ENCODE assay signal across 2 cellular contexts in the genomic region with DNA sequence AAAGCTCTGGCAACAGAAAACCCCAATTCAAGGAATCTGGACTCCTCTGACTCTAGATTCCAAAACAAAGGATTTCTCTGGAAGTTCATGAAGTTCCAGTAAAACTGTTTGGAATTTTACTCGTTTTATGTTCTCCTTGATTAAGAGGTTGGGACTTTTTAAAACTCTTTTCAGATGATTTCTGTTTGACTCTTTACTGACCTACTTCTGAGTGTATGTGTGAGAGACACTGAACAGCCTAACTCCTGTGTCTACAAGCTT.
TF ChIP-seq lines count a peak whose summit lies in the region.

No MANE protein-coding gene starts in this region.

TF ChIP-seq in liver, 16 proteins besides CTCF, POLR2A, EP300 and RAD21:
- TF ChIP-seq, protein P1, sequence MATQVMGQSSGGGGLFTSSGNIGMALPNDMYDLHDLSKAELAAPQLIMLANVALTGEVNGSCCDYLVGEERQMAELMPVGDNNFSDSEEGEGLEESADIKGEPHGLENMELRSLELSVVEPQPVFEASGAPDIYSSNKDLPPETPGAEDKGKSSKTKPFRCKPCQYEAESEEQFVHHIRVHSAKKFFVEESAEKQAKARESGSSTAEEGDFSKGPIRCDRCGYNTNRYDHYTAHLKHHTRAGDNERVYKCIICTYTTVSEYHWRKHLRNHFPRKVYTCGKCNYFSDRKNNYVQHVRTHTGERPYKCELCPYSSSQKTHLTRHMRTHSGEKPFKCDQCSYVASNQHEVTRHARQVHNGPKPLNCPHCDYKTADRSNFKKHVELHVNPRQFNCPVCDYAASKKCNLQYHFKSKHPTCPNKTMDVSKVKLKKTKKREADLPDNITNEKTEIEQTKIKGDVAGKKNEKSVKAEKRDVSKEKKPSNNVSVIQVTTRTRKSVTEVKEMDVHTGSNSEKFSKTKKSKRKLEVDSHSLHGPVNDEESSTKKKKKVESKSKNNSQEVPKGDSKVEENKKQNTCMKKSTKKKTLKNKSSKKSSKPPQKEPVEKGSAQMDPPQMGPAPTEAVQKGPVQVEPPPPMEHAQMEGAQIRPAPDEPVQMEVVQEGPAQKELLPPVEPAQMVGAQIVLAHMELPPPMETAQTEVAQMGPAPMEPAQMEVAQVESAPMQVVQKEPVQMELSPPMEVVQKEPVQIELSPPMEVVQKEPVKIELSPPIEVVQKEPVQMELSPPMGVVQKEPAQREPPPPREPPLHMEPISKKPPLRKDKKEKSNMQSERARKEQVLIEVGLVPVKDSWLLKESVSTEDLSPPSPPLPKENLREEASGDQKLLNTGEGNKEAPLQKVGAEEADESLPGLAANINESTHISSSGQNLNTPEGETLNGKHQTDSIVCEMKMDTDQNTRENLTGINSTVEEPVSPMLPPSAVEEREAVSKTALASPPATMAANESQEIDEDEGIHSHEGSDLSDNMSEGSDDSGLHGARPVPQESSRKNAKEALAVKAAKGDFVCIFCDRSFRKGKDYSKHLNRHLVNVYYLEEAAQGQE (IDR thresholded peaks at IDR 0.05) = peak; percentile 57
- TF ChIP-seq, protein P2, sequence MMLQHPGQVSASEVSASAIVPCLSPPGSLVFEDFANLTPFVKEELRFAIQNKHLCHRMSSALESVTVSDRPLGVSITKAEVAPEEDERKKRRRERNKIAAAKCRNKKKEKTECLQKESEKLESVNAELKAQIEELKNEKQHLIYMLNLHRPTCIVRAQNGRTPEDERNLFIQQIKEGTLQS (IDR thresholded peaks at IDR 0.05) = no peak

TF ChIP-seq in HepG2, 621 proteins besides CTCF, POLR2A, EP300 and RAD21:
- TF ChIP-seq ZNF12 (CRISPR knock-in tag; IDR thresholded peaks at IDR 0.05) (no peak), NFIC (IDR thresholded peaks at IDR 0.05; ENCODE audit: low read length) (no peak), TEAD3 (CRISPR knock-in tag; optimal IDR thresholded peaks at IDR 0.05; ENCODE audit: borderline replicate concordance) (no peak), RBAK (CRISPR knock-in tag; IDR thresholded peaks at IDR 0.05) (no peak), KMT2A (CRISPR knock-in tag; IDR thresholded peaks at IDR 0.05) (no peak), SYNCRIP (IDR thresholded peaks at IDR 0.05; ENCODE audit: insufficient read depth, low read depth, low read length) (no peak), ZNF256 (CRISPR knock-in tag; conservative IDR thresholded peaks at IDR 0.05) (no peak), CBX1 (IDR thresholded peaks at IDR 0.05; ENCODE audit: low read depth) (no peak), GATAD2A (CRISPR knock-in tag; IDR thresholded peaks at IDR 0.05) (no peak), ZNF766 (CRISPR knock-in tag; IDR thresholded peaks at IDR 0.05; ENCODE audit: borderline replicate concordance) (no peak), ZNF230 (CRISPR knock-in tag; IDR thresholded peaks at IDR 0.05) (no peak)
- TF ChIP-seq, protein P3, sequence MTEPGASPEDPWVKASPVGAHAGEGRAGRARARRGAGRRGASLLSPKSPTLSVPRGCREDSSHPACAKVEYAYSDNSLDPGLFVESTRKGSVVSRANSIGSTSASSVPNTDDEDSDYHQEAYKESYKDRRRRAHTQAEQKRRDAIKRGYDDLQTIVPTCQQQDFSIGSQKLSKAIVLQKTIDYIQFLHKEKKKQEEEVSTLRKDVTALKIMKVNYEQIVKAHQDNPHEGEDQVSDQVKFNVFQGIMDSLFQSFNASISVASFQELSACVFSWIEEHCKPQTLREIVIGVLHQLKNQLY (CRISPR knock-in tag; IDR thresholded peaks at IDR 0.05) = no peak
- TF ChIP-seq, protein P4, sequence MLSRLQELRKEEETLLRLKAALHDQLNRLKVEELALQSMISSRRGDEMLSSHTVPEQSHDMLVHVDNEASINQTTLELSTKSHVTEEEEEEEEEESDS (CRISPR knock-in tag; IDR thresholded peaks at IDR 0.05; ENCODE audit: borderline replicate concordance) = no peak
- TF ChIP-seq, protein P5, sequence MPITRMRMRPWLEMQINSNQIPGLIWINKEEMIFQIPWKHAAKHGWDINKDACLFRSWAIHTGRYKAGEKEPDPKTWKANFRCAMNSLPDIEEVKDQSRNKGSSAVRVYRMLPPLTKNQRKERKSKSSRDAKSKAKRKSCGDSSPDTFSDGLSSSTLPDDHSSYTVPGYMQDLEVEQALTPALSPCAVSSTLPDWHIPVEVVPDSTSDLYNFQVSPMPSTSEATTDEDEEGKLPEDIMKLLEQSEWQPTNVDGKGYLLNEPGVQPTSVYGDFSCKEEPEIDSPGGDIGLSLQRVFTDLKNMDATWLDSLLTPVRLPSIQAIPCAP (CRISPR knock-in tag; IDR thresholded peaks at IDR 0.05; ENCODE audit: low read depth) = no peak
- TF ChIP-seq, protein P6, sequence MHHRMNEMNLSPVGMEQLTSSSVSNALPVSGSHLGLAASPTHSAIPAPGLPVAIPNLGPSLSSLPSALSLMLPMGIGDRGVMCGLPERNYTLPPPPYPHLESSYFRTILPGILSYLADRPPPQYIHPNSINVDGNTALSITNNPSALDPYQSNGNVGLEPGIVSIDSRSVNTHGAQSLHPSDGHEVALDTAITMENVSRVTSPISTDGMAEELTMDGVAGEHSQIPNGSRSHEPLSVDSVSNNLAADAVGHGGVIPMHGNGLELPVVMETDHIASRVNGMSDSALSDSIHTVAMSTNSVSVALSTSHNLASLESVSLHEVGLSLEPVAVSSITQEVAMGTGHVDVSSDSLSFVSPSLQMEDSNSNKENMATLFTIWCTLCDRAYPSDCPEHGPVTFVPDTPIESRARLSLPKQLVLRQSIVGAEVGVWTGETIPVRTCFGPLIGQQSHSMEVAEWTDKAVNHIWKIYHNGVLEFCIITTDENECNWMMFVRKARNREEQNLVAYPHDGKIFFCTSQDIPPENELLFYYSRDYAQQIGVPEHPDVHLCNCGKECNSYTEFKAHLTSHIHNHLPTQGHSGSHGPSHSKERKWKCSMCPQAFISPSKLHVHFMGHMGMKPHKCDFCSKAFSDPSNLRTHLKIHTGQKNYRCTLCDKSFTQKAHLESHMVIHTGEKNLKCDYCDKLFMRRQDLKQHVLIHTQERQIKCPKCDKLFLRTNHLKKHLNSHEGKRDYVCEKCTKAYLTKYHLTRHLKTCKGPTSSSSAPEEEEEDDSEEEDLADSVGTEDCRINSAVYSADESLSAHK (CRISPR knock-in tag; IDR thresholded peaks at IDR 0.05; ENCODE audit: borderline replicate concordance) = no peak
- TF ChIP-seq, protein P7, sequence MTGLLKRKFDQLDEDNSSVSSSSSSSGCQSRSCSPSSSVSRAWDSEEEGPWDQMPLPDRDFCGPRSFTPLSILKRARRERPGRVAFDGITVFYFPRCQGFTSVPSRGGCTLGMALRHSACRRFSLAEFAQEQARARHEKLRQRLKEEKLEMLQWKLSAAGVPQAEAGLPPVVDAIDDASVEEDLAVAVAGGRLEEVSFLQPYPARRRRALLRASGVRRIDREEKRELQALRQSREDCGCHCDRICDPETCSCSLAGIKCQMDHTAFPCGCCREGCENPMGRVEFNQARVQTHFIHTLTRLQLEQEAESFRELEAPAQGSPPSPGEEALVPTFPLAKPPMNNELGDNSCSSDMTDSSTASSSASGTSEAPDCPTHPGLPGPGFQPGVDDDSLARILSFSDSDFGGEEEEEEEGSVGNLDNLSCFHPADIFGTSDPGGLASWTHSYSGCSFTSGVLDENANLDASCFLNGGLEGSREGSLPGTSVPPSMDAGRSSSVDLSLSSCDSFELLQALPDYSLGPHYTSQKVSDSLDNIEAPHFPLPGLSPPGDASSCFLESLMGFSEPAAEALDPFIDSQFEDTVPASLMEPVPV (CRISPR knock-in tag; IDR thresholded peaks at IDR 0.05) = no peak
- TF ChIP-seq, protein P8, sequence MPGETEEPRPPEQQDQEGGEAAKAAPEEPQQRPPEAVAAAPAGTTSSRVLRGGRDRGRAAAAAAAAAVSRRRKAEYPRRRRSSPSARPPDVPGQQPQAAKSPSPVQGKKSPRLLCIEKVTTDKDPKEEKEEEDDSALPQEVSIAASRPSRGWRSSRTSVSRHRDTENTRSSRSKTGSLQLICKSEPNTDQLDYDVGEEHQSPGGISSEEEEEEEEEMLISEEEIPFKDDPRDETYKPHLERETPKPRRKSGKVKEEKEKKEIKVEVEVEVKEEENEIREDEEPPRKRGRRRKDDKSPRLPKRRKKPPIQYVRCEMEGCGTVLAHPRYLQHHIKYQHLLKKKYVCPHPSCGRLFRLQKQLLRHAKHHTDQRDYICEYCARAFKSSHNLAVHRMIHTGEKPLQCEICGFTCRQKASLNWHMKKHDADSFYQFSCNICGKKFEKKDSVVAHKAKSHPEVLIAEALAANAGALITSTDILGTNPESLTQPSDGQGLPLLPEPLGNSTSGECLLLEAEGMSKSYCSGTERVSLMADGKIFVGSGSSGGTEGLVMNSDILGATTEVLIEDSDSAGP (CRISPR knock-in tag; IDR thresholded peaks at IDR 0.05; ENCODE audit: borderline replicate concordance) = no peak
